In the genomic region with DNA sequence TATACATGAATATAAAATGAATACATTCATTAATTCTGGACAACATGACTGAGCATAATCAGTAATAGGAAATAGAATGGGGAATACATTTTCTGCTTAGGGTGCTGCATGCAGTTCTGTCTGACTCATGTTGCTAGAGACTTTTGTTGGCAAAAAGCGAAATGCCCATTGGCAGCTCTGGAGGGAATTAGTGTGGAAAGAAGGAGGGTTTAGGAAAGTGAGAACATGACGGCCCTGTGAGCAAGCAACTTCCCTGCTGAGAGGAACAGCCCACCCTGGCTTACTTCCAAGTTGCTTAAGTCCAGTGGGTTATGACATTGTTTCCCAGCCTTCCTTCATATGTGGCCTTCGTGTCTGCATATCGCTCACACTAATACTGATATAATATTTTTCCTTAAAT, we compare ENCODE assay signal across 11 cellular contexts. TPM values are rescaled to one million over a fixed set of nuclear protein-coding genes. Genes with fewer than 3 reads are reported as not detected.
DNase-seq lines count a peak whose midpoint lies in the region; ATAC-seq and TF ChIP-seq lines count a peak whose summit lies in the region.
"Had no signal": no experiment of that assay in that cellular context is flagged by ENCODE, and none has a peak within 500 bp of the region (broad histone marks: within the 10 kb centered on the region; RNA-seq: fewer than 3 reads in every experiment).

No MANE protein-coding gene starts in this region.

- H3K4me1 ChIP-seq in adipocyte (ENCODE audit: control insufficient read depth, insufficient read depth, low read length) (peaks cover 22% of the 10 kb centered on the region), heart right ventricle (peaks cover 0 to 25% (median 0%) of the 10 kb centered on the region in 9 donors)
- H3K4me1 ChIP-seq: body of pancreas had no signal

- peaks cover 3 to 4% of the 10 kb centered on the region in 2 donors for H3K36me3 Mint-ChIP-seq in activated T-cell treated with anti-CD3 and anti-CD28 coated beads, Interleukin-2, amount 50 U/mL, for 72 hours (ENCODE audit: insufficient read depth in 2 of 2)

- H3K27ac Mint-ChIP-seq in activated T-cell treated with anti-CD3 and anti-CD28 coated beads, Interleukin-2, amount 50 U/mL, for 72 hours: peak overlapping the region; percentile 9
- H3K27ac Mint-ChIP-seq: activated B cell treated with CpG ODN at 0.5 μM for 24 hours; CD4-positive, alpha-beta memory T cell had no signal

- no peaks in the 10 kb centered on the region for H3K27me3 ChIP-seq in adipocyte (replicated peaks; ENCODE audit: control insufficient read depth, insufficient read depth, low read length)
- no peaks in the 10 kb centered on the region for H3K27me3 ChIP-seq in heart right ventricle
- H3K27me3 ChIP-seq: body of pancreas had no signal

- H3K9ac ChIP-seq in adipocyte (ENCODE audit: low read length): no peak overlapping the region

- ATAC-seq in activated T-cell treated with anti-CD3 and anti-CD28 coated beads, Interleukin-2, amount 50 U/mL, for 72 hours (replicated peaks in 1 of 2): no peak
- peak in 4 of 8 donors; percentile 18 to 73 (median 36) for ATAC-seq in heart right ventricle
- ATAC-seq: body of pancreas had no signal

- H3K36me3 ChIP-seq in adipocyte (ENCODE audit: control insufficient read depth, insufficient read depth, low read length, severe bottlenecking): no peaks in the 10 kb centered on the region
- H3K36me3 ChIP-seq in heart right ventricle: no peaks in the 10 kb centered on the region

- no peaks in the 10 kb centered on the region for H3K9me3 Mint-ChIP-seq in activated T-cell treated with anti-CD3 and anti-CD28 coated beads, Interleukin-2, amount 50 U/mL, for 72 hours
- H3K9me3 Mint-ChIP-seq: activated B cell treated with CpG ODN at 0.5 μM for 24 hours; CD4-positive, alpha-beta memory T cell had no signal

- H3K4me3 ChIP-seq in adipocyte (ENCODE audit: low read length) (no peak overlapping the region), heart right ventricle (no peak overlapping the region)
- H3K4me3 ChIP-seq: body of pancreas had no signal

- H3K27me3 Mint-ChIP-seq in activated T-cell treated with anti-CD3 and anti-CD28 coated beads, Interleukin-2, amount 50 U/mL, for 72 hours (ENCODE audit: low read depth): no peaks in the 10 kb centered on the region
- H3K27me3 Mint-ChIP-seq: activated B cell treated with CpG ODN at 0.5 μM for 24 hours; CD4-positive, alpha-beta memory T cell had no signal

- TF ChIP-seq CTCF in heart right ventricle (IDR thresholded peaks at IDR 0.05): no peak
- no peak for TF ChIP-seq CTCF in GM10266 (IDR thresholded peaks at IDR 0.05; ENCODE audit: control insufficient read depth, insufficient read depth, low read depth, missing control alignments)

- DNase-seq in activated T-cell treated with anti-CD3 and anti-CD28 coated beads, Interleukin-2, amount 50 U/mL, for 72 hours: no peak
- DNase-seq in activated T-cell treated with anti-CD3 and anti-CD28 coated beads for 4 hours: no peak
- DNase-seq in adipocyte (ENCODE audit: low read depth): peak; percentile 92
- peak; percentile 7 for DNase-seq in heart right ventricle
- peak; percentile 45 for DNase-seq in ureter (ENCODE audit: low spot score)
- DNase-seq in GM10266 (ENCODE audit: extremely low spot score): no peak
- DNase-seq in DMS53 treated with DMSO at 0.1 percent for 48 hours (lab: John Stamatoyannopoulos, UW; ENCODE audit: unreplicated experiment): no peak
- DNase-seq in GM19238 (ENCODE audit: insufficient read length, low spot score): no peak
- DNase-seq: activated B cell treated with CpG ODN at 0.5 μM for 24 hours; CD4-positive, alpha-beta memory T cell had no signal

- intact Hi-C loops in heart right ventricle (cut with DNase I): loop anchor here in 9 of 10 donors (5.0 to 10.0 kb wide), 9 partner anchors 358 to 738 kb away; a partner anchor contains a TSS

- peaks cover 5% of the 10 kb centered on the region for H3K4me1 Mint-ChIP-seq in activated T-cell treated with anti-CD3 and anti-CD28 coated beads, Interleukin-2, amount 50 U/mL, for 72 hours (ENCODE audit: low read depth)

- H3K9me3 ChIP-seq in adipocyte (ENCODE audit: control insufficient read depth, low read length) (no peaks in the 10 kb centered on the region), heart right ventricle (no peaks in the 10 kb centered on the region)
- H3K9me3 ChIP-seq: body of pancreas had no signal

- H3K4me3 Mint-ChIP-seq in activated T-cell treated with anti-CD3 and anti-CD28 coated beads, Interleukin-2, amount 50 U/mL, for 72 hours: no peak overlapping the region
- H3K4me3 Mint-ChIP-seq: activated B cell treated with CpG ODN at 0.5 μM for 24 hours; CD4-positive, alpha-beta memory T cell had no signal

- WGBS in heart right ventricle, 2 donors: 48 to 61% methylated on average over 4 of the region's 4 CpGs

- H3K27ac ChIP-seq in heart right ventricle: peak overlapping the region in 1 of 10 donors; percentile 28
- H3K27ac ChIP-seq: body of pancreas had no signal

RNA-seq across cellular contexts. Expression of a gene that starts 13.8 kb away (rescaled TPM):
- total RNA-seq in activated T-cell treated with anti-CD3 and anti-CD28 coated beads, Interleukin-2, amount 50 U/mL, for 72 hours: 10 to 100 TPM; 51.4 to 54.6 TPM
- 1 to 10 TPM; 1.2 to 3.3 (median 1.9) TPM for total RNA-seq in heart right ventricle
- under 1 TPM; 0.59 to 0.65 TPM for polyA plus RNA-seq in heart right ventricle
- 1.4 TPM for total RNA-seq in ureter

Comparison
In these comparisons a context has a peak if more than half of its experiments do, and no peak if none do; other contexts are left out.
1. DNase-seq: peak in adipocyte (single experiment), heart right ventricle (2 of 2) and ureter (single experiment); none in activated T-cell treated with anti-CD3 and anti-CD28 coated beads, Interleukin-2, amount 50 U/mL, for 72 hours (0 of 2), activated T-cell treated with anti-CD3 and anti-CD28 coated beads for 4 hours (single experiment), GM10266 (single experiment), DMS53 treated with DMSO at 0.1 percent for 48 hours (single experiment) and GM19238 (single experiment).
2. RNA of a gene that starts 13.8 kb away (total RNA-seq): 51.4 to 54.6 TPM in activated T-cell treated with anti-CD3 and anti-CD28 coated beads, Interleukin-2, amount 50 U/mL, for 72 hours; 1.2 to 3.3 TPM in heart right ventricle and 1.4 TPM in ureter (single experiment); every median in the first group is over 10 times any median in the second.